Comparison of ENCODE assay signal across 8 cellular contexts in the genomic region with DNA sequence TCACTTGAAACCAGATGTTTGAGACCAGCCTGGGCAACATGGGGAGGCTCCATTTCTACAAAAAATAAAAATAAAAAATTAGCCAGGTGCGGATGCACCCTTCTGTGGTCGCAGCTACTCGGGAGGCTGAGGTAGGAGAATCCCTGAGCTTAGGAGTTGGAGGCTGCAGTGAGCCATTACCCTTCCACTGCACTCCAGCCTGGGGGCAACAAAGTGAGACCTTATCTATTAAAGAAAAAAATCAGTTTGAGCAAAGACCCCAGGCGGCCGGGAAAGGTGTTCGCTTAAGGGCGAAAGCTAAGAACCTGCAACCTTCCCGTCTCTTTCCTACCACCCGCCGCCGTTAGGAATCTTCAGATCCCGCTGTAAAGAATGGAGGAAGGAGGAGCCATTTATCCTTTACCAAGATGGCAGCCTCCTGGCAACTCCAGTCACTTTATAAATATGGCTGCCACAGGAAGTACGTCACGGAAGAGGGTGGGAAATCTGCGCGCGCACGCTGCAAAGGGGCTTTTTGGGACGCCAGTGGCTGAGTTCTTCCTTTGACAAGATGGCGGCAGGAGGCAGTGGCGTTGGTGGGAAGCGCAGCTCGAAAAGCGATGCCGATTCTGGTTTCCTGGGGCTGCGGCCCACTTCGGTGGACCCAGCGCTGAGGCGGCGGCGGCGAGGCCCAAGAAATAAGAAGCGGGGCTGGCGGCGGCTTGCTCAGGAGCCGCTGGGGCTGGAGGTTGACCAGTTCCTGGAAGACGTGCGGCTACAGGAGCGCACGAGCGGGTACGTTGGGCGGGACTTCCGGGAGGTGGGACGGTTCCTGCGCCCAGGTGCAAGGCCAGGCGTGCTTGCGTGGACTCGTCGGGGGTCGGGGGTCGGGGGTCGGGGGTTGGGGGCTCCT. TPM values are rescaled to one million over a fixed set of nuclear protein-coding genes. Genes with fewer than 3 reads are reported as not detected.
DNase-seq lines count a peak whose midpoint lies in the region; ATAC-seq, FAIRE-seq and TF ChIP-seq lines count a peak whose summit lies in the region.

A gene (plus strand): TSS at position 537 of the 892 bp plus-strand sequence. CDS start 14 bp downstream, at position 551.

- ATAC-seq in HG02870 (IDR thresholded peaks at IDR 0.05; ENCODE audit: unreplicated experiment) (peak; percentile 60), heart right ventricle (peak; percentile 62 to 81 (median 72)), upper lobe of left lung (ENCODE audit: low FRiP score in 2 of 2) (peak; percentile 74 to 82)

- DNase-seq in GM12891 (ENCODE audit: insufficient read length, low spot score) (peak; percentile 89), NCI-H1694 treated with DMSO at 0.1 percent for 48 hours (lab: John Stamatoyannopoulos, UW) (peak; percentile 97), amniotic epithelial cell (ENCODE audit: low read depth) (peak; percentile 94), heart right ventricle (peak; percentile 97), posterior vena cava (ENCODE audit: low spot score) (peak; percentile 99), upper lobe of left lung (peak; percentile 94 to 95)

- peak in 1 of 4 donors; percentile 33 for TF ChIP-seq EP300 in upper lobe of left lung (IDR thresholded peaks at IDR 0.05)

- peak within 1 kb of the TSS; percentile 58 to 86 (median 76) for H3K4me3 ChIP-seq in heart right ventricle
- peak within 1 kb of the TSS; percentile 29 to 79 (median 72) for H3K4me3 ChIP-seq in upper lobe of left lung

- peak; percentile 98 for TF ChIP-seq POLR2A in GM12891 (IDR thresholded peaks at IDR 0.05; ENCODE audit: low read depth, low read length)
- peak in 3 of 4 donors; percentile 67 to 86 (median 86) for TF ChIP-seq POLR2A in upper lobe of left lung (IDR thresholded peaks at IDR 0.05)

- H3K36me3 Mint-ChIP-seq in T-helper 1 cell treated with Interleukin-12 subunit alpha and Interleukin-12 subunit beta and Interleukin-4 antibody, amounts not matched to agents 30 μg/mL and 1 μg/mL, for 36 hours (ENCODE audit: low read depth), result peaks cover 15% of the 10 kb centered on the region

- intact Hi-C loops in heart right ventricle (cut with DNase I), result loop anchor here in 2 of 10 donors (2.0 to 5.0 kb wide), 2 partner anchors 32 to 37 kb away; a partner anchor contains a TSS
- intact Hi-C loops in posterior vena cava (cut with DNase I), result no loop called here

- H3K27ac ChIP-seq in heart right ventricle, result peak within 1 kb of the TSS; percentile 91 to 99 (median 96)
- peak within 1 kb of the TSS; percentile 83 to 97 (median 95) for H3K27ac ChIP-seq in upper lobe of left lung

- peak in 1 of 9 donors; percentile 9 for TF ChIP-seq CTCF in heart right ventricle (IDR thresholded peaks at IDR 0.05)
- peak in 4 of 6 experiments; percentile 42 to 66 (median 50) for TF ChIP-seq CTCF in upper lobe of left lung (IDR thresholded peaks at IDR 0.05)

- WGBS in heart right ventricle, 2 donors, result 4 to 5% methylated on average over 53 of the region's 53 CpGs
- 5 to 6% methylated on average over 41 to 51 of the region's 53 CpGs for WGBS in upper lobe of left lung, 2 donors

- no peaks in the 10 kb centered on the region for H3K27me3 Mint-ChIP-seq in T-helper 1 cell treated with Interleukin-12 subunit alpha and Interleukin-12 subunit beta and Interleukin-4 antibody, amounts not matched to agents 30 μg/mL and 1 μg/mL, for 36 hours (ENCODE audit: low read depth)

- H3K4me1 ChIP-seq in heart right ventricle (peaks cover 17 to 62% (median 42%) of the 10 kb centered on the region in 9 donors), upper lobe of left lung (peaks cover 39 to 55% (median 47%) of the 10 kb centered on the region in 4 donors)

- FAIRE-seq in GM12891 (lab: Jason Lieb, UNC), result peak; percentile 92

- no peaks in the 10 kb centered on the region for H3K9me3 ChIP-seq in heart right ventricle
- H3K9me3 ChIP-seq in upper lobe of left lung, result no peaks in the 10 kb centered on the region

- peak within 1 kb of the TSS; percentile 99 for H3K27ac Mint-ChIP-seq in T-helper 1 cell treated with Interleukin-12 subunit alpha and Interleukin-12 subunit beta and Interleukin-4 antibody, amounts not matched to agents 30 μg/mL and 1 μg/mL, for 36 hours

- peaks cover 25% of the 10 kb centered on the region for H3K4me1 Mint-ChIP-seq in T-helper 1 cell treated with Interleukin-12 subunit alpha and Interleukin-12 subunit beta and Interleukin-4 antibody, amounts not matched to agents 30 μg/mL and 1 μg/mL, for 36 hours (ENCODE audit: low read depth)

- H3K9me3 Mint-ChIP-seq in T-helper 1 cell treated with Interleukin-12 subunit alpha and Interleukin-12 subunit beta and Interleukin-4 antibody, amounts not matched to agents 30 μg/mL and 1 μg/mL, for 36 hours, result no peaks in the 10 kb centered on the region

- peaks cover 0 to 61% (median 23%) of the 10 kb centered on the region in 9 donors for H3K36me3 ChIP-seq in heart right ventricle
- H3K36me3 ChIP-seq in upper lobe of left lung, result peaks cover 7 to 52% (median 42%) of the 10 kb centered on the region in 4 donors

- H3K27me3 ChIP-seq in heart right ventricle (no peaks in the 10 kb centered on the region), upper lobe of left lung (no peaks in the 10 kb centered on the region)

- H3K4me3 Mint-ChIP-seq in T-helper 1 cell treated with Interleukin-12 subunit alpha and Interleukin-12 subunit beta and Interleukin-4 antibody, amounts not matched to agents 30 μg/mL and 1 μg/mL, for 36 hours, result peak within 1 kb of the TSS; percentile 99

TF ChIP-seq in GM12891, 5 proteins besides CTCF, POLR2A, EP300 and RAD21:
- TF ChIP-seq POU2F2 (IDR thresholded peaks at IDR 0.05; ENCODE audit: low read depth, low read length) (peak; percentile 78), TAF1 (IDR thresholded peaks at IDR 0.05; ENCODE audit: low read depth, low read length) (peak; percentile 97), POLR2AphosphoS5 (IDR thresholded peaks at IDR 0.05; ENCODE audit: low read depth, low read length) (peak; percentile 97), PAX5 (IDR thresholded peaks at IDR 0.05; ENCODE audit: insufficient read depth, low read length, severe bottlenecking) (no peak), SPI1 (IDR thresholded peaks at IDR 0.05; ENCODE audit: low read depth, low read length) (no peak)
TF ChIP-seq in GM12891: peak in this region for 3.

RNA-seq across cellular contexts. Expression of the gene that starts here (rescaled TPM):
- 571 TPM for polyA plus RNA-seq in GM12891 (2012; ENCODE audit: low read depth, missing spikeins)
- total RNA-seq in heart right ventricle, result 100 to 1,000 TPM; 131 to 208 (median 177) TPM
- polyA plus RNA-seq in heart right ventricle, result 100 to 1,000 TPM; 210 to 256 TPM
- total RNA-seq in posterior vena cava, result 100 to 1,000 TPM; 184 to 201 TPM
- total RNA-seq in upper lobe of left lung, result 100 to 1,000 TPM; 261 to 432 (median 282) TPM

Comparison
In these comparisons a context has a peak if more than half of its experiments do, and no peak if none do; other contexts are left out.
1. Peak in every context shown above with its lines: DNase-seq, ATAC-seq, H3K4me3 ChIP-seq and H3K27ac ChIP-seq.